Comparison of ENCODE assay signal across 9 cellular contexts in the genomic region with DNA sequence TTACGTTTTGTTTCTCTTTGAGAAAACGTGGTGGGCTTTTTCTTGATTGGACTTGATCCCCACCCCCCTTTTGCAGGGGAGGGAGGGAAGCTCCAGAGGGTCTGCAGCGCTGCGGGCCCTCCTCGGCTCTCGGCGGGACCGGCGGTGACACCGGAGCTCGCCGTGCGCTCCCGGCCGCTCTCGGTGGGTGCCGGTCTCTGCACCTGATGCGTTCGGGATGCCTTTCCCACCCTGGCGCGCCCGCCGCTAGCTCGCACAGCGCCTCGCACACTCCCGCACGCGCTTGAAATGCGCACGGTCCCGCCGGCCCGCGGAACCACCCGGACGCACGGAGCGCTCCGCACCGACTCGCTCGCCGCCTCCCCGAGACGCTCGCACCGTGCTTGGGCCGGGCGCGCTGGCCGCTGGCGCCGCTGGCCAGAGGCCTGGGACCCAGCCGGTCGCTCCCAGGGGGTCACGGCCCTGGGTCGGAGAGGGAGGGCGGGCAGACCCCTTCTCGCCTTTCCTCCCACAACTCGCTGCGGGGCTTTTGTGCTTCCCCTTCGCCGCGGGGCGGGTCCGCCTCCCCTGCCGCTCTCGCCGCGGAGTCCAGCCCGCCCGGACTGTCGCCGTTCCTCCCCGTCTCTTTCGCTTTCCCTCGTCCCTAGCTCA. TPM values are rescaled to one million over a fixed set of nuclear protein-coding genes. Genes with fewer than 3 reads are reported as not detected.
DNase-seq lines count a peak whose midpoint lies in the region; ATAC-seq, FAIRE-seq and TF ChIP-seq lines count a peak whose summit lies in the region.
"Had no signal": no experiment of that assay in that cellular context is flagged by ENCODE, and none has a peak within 500 bp of the region (broad histone marks: within the 10 kb centered on the region; RNA-seq: fewer than 3 reads in every experiment).

No MANE protein-coding gene starts in this region.

- FAIRE-seq in urothelium cell line (lab: Jason Lieb, UNC), result no peak

- peaks cover 100% of the 10 kb centered on the region for H3K27me3 Mint-ChIP-seq in WTC11 (ENCODE audit: low read depth)

- no peaks in the 10 kb centered on the region for H3K36me3 ChIP-seq in mucosa of stomach (ENCODE audit: control insufficient read depth, insufficient read depth, low read length)

- H3K27ac Mint-ChIP-seq in WTC11, result no peak overlapping the region

- H3K36me3 Mint-ChIP-seq in WTC11, result no peaks in the 10 kb centered on the region

- ATAC-seq in WTC11 (peak; percentile 2), GM18870 (IDR thresholded peaks at IDR 0.05; ENCODE audit: unreplicated experiment) (no peak), HG02763 (IDR thresholded peaks at IDR 0.05; ENCODE audit: unreplicated experiment) (no peak)

- POLR2A ChIA-PET in WTC11 (lab: Charles Lee), result no interaction called here

- H3K9me3 ChIP-seq in mucosa of stomach (ENCODE audit: control insufficient read depth, low read length), result no peaks in the 10 kb centered on the region

- DNase-seq in NCI-H1105 treated with DMSO at 0.1 percent for 48 hours (lab: John Stamatoyannopoulos, UW), result peak; percentile 34
- DNase-seq in NCI-H1105 (lab: John Stamatoyannopoulos, UW), result no peak
- DNase-seq in WTC11 (ENCODE audit: low spot score), result peak; percentile 38
- DNase-seq in epithelial cell of esophagus (ENCODE audit: low read depth), result peak; percentile 30
- DNase-seq in urothelium cell line (ENCODE audit: low spot score), result peak; percentile 47
- DNase-seq: DND-41 had no signal

- H3K4me1 Mint-ChIP-seq in WTC11, result peaks cover 23% of the 10 kb centered on the region

- peaks cover 14% of the 10 kb centered on the region for H3K4me1 ChIP-seq in mucosa of stomach (ENCODE audit: control insufficient read depth, insufficient read depth, low read length)

- TF ChIP-seq CTCF in WTC11 (IDR thresholded peaks at IDR 0.05) (no peak), epithelial cell of esophagus (IDR thresholded peaks at IDR 0.05; ENCODE audit: insufficient read depth, low read depth, low read length, missing control alignments) (no peak)

- peak overlapping the region; percentile 89 for H3K4me3 ChIP-seq in epithelial cell of esophagus (ENCODE audit: low read length)
- H3K4me3 ChIP-seq in mucosa of stomach (ENCODE audit: low read length), result peak overlapping the region; percentile 23

- peak overlapping the region; percentile 82 for H3K9ac ChIP-seq in mucosa of stomach (ENCODE audit: low read length)

- CTCF ChIA-PET in WTC11 (lab: Charles Lee), result interaction anchor here (0.7 to 4.0 kb wide), 9 partner anchors 11 to 202 kb away, joined by 3 to 29 read pairs (median 4); no protein-coding TSS in a partner anchor

- H3K9me3 Mint-ChIP-seq in WTC11, result no peaks in the 10 kb centered on the region

- H3K27me3 ChIP-seq in mucosa of stomach (ENCODE audit: control insufficient read depth, insufficient read depth, low read length), result peaks cover 63% of the 10 kb centered on the region

- H3K4me3 Mint-ChIP-seq in WTC11, result peak overlapping the region; percentile 81

TF ChIP-seq in WTC11, 78 proteins besides CTCF, POLR2A, EP300 and RAD21:
- TF ChIP-seq, protein P1, sequence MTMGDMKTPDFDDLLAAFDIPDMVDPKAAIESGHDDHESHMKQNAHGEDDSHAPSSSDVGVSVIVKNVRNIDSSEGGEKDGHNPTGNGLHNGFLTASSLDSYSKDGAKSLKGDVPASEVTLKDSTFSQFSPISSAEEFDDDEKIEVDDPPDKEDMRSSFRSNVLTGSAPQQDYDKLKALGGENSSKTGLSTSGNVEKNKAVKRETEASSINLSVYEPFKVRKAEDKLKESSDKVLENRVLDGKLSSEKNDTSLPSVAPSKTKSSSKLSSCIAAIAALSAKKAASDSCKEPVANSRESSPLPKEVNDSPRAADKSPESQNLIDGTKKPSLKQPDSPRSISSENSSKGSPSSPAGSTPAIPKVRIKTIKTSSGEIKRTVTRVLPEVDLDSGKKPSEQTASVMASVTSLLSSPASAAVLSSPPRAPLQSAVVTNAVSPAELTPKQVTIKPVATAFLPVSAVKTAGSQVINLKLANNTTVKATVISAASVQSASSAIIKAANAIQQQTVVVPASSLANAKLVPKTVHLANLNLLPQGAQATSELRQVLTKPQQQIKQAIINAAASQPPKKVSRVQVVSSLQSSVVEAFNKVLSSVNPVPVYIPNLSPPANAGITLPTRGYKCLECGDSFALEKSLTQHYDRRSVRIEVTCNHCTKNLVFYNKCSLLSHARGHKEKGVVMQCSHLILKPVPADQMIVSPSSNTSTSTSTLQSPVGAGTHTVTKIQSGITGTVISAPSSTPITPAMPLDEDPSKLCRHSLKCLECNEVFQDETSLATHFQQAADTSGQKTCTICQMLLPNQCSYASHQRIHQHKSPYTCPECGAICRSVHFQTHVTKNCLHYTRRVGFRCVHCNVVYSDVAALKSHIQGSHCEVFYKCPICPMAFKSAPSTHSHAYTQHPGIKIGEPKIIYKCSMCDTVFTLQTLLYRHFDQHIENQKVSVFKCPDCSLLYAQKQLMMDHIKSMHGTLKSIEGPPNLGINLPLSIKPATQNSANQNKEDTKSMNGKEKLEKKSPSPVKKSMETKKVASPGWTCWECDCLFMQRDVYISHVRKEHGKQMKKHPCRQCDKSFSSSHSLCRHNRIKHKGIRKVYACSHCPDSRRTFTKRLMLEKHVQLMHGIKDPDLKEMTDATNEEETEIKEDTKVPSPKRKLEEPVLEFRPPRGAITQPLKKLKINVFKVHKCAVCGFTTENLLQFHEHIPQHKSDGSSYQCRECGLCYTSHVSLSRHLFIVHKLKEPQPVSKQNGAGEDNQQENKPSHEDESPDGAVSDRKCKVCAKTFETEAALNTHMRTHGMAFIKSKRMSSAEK (CRISPR knock-in tag; IDR thresholded peaks at IDR 0.05; ENCODE audit: borderline replicate concordance), result no peak
- TF ChIP-seq JUN (CRISPR knock-in tag; IDR thresholded peaks at IDR 0.05), result no peak
- TF ChIP-seq, protein P2, sequence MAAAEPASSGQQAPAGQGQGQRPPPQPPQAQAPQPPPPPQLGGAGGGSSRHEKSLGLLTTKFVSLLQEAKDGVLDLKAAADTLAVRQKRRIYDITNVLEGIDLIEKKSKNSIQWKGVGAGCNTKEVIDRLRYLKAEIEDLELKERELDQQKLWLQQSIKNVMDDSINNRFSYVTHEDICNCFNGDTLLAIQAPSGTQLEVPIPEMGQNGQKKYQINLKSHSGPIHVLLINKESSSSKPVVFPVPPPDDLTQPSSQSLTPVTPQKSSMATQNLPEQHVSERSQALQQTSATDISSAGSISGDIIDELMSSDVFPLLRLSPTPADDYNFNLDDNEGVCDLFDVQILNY (CRISPR knock-in tag; IDR thresholded peaks at IDR 0.05), result peak; percentile 40; the same call in 1 of the 2 replicates
- peak; percentile 24; the same call in 1 of the 2 replicates for TF ChIP-seq ETV6 (CRISPR knock-in tag; IDR thresholded peaks at IDR 0.05)
- no peak for TF ChIP-seq TEAD1 (CRISPR knock-in tag; IDR thresholded peaks at IDR 0.05)
- no peak for TF ChIP-seq ZNF396 (CRISPR knock-in tag; IDR thresholded peaks at IDR 0.05; ENCODE audit: borderline replicate concordance)
- TF ChIP-seq, protein P3, sequence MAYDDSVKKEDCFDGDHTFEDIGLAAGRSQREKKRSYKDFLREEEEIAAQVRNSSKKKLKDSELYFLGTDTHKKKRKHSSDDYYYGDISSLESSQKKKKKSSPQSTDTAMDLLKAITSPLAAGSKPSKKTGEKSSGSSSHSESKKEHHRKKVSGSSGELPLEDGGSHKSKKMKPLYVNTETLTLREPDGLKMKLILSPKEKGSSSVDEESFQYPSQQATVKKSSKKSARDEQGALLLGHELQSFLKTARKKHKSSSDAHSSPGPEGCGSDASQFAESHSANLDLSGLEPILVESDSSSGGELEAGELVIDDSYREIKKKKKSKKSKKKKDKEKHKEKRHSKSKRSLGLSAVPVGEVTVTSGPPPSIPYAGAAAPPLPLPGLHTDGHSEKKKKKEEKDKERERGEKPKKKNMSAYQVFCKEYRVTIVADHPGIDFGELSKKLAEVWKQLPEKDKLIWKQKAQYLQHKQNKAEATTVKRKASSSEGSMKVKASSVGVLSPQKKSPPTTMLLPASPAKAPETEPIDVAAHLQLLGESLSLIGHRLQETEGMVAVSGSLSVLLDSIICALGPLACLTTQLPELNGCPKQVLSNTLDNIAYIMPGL (CRISPR knock-in tag; IDR thresholded peaks at IDR 0.05), result 0 out of 2 replicates have a peak, but pooled peaks have one; percentile 34
- TF ChIP-seq, protein P4, sequence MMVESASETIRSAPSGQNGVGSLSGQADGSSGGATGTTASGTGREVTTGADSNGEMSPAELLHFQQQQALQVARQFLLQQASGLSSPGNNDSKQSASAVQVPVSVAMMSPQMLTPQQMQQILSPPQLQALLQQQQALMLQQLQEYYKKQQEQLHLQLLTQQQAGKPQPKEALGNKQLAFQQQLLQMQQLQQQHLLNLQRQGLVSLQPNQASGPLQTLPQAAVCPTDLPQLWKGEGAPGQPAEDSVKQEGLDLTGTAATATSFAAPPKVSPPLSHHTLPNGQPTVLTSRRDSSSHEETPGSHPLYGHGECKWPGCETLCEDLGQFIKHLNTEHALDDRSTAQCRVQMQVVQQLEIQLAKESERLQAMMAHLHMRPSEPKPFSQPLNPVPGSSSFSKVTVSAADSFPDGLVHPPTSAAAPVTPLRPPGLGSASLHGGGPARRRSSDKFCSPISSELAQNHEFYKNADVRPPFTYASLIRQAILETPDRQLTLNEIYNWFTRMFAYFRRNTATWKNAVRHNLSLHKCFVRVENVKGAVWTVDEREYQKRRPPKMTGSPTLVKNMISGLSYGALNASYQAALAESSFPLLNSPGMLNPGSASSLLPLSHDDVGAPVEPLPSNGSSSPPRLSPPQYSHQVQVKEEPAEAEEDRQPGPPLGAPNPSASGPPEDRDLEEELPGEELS (CRISPR knock-in tag; IDR thresholded peaks at IDR 0.05), result 0 out of 2 replicates have a peak, but pooled peaks have one; percentile 50

RNA-seq across cellular contexts. Expression of a gene that starts 1.0 kb away (rescaled TPM):
- total RNA-seq in WTC11 (2021), result 0.34 to 0.57 TPM (median 0.55 TPM) in 3 replicates
